ENCODE assay signal across 1 cellular context in genomic region chr3:52440671-52441070, GRCh38.
TF ChIP-seq lines count a peak whose summit lies in the region.

No MANE protein-coding gene starts in this region.

TF ChIP-seq in H1, 55 proteins besides CTCF, POLR2A, EP300 and RAD21:
- TF ChIP-seq HDAC6 (IDR thresholded peaks at IDR 0.05; ENCODE audit: low read depth, low read length) (no peak), POLR2AphosphoS5 (IDR thresholded peaks at IDR 0.05; ENCODE audit: low read depth, low read length) (no peak), TAF7 (optimal IDR thresholded peaks at IDR 0.05; ENCODE audit: borderline replicate concordance, low read depth, low read length) (no peak), JUND (IDR thresholded peaks at IDR 0.05; ENCODE audit: low read length) (no peak), SP1 (IDR thresholded peaks at IDR 0.05; ENCODE audit: low read depth, low read length) (no peak), SP2 (IDR thresholded peaks at IDR 0.05; ENCODE audit: low read length) (no peak), CBX5 (IDR thresholded peaks at IDR 0.05; ENCODE audit: low read depth, low read length) (no peak), PHF8 (conservative IDR thresholded peaks at IDR 0.05; ENCODE audit: low read depth, low read length) (no peak), SUZ12 (IDR thresholded peaks at IDR 0.05; ENCODE audit: low read length) (no peak), E2F6 (IDR thresholded peaks at IDR 0.05) (no peak)
TF ChIP-seq in H1: peak in this region for 0.
